Comparison of ENCODE assay signal across 30 cellular contexts in the genomic region with DNA sequence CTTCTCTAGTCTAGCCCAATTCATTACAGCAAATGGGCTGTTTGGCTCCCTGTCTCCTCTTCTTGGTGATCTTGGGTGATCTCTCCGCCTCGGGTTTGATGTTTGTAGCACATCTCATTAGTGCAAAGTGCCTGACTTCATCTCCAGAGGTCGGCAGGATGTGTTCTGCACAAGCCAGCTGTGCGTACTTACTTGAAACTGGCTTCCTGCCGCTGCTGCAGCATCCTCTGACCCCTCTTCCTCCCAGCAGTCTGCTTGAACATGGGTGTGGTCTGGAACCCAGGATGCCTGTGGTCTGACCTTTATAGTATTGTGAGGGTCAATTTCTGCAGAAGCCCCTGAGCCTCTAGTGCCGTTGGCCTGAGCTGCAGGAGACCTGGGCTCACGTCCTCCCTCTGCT.
A peak's percentile ranks its signal among the peaks of the same experiment; 100 is the strongest.
DNase-seq lines count a peak whose midpoint lies in the region; ATAC-seq, FAIRE-seq and TF ChIP-seq lines count a peak whose summit lies in the region.
"Had no signal": no experiment of that assay in that cellular context is flagged by ENCODE, and none has a peak within 500 bp of the region (broad histone marks: within the 10 kb centered on the region; RNA-seq: fewer than 3 reads in every experiment).

No MANE protein-coding gene starts in this region.

- no peak for TF ChIP-seq RAD21 in H1 (IDR thresholded peaks at IDR 0.05 in 1 of 2, conservative IDR thresholded peaks at IDR 0.05 in 1 of 2; ENCODE audit: low read depth in 2 of 2, low read length in 2 of 2)

- no peak overlapping the region for H2BK20ac ChIP-seq in H1 (ENCODE audit: low read length)

- H3K27ac Mint-ChIP-seq in activated CD4-positive, alpha-beta memory T cell treated with anti-CD3 and anti-CD28 coated beads, Interleukin-2, amount 10 ng/mL, durations not matched to agents 7 days and 5 days, result peak overlapping the region; percentile 42
- no peak overlapping the region for H3K27ac Mint-ChIP-seq in activated CD4-positive, alpha-beta memory T cell treated with anti-CD3 and anti-CD28 coated beads for 36 hours
- H3K27ac Mint-ChIP-seq: activated B cell treated with CpG ODN at 0.5 μM for 24 hours; activated naive CD8-positive, alpha-beta T cell had no signal

- H3K23ac ChIP-seq in H1 (ENCODE audit: insufficient read length), result no peak overlapping the region

- DNase-seq in activated CD4-positive, alpha-beta memory T cell treated with anti-CD3 and anti-CD28 coated beads, Interleukin-2, amount 10 ng/mL, durations not matched to agents 7 days and 5 days, result peak; percentile 56
- no peak for DNase-seq in activated CD4-positive, alpha-beta memory T cell treated with anti-CD3 and anti-CD28 coated beads for 36 hours
- peak; percentile 60 for DNase-seq in DMS53 (lab: John Stamatoyannopoulos, UW)
- peak; percentile 79 for DNase-seq in NCI-H748 (lab: John Stamatoyannopoulos, UW; ENCODE audit: unreplicated experiment)
- DNase-seq in H1 (ENCODE audit: low read depth in 1 of 2, low spot score in 2 of 2), result no peak
- DNase-seq in activated T-cell treated with anti-CD3 and anti-CD28 coated beads, Interleukin-2, amount 50 U/mL, for 48 hours, result no peak
- DNase-seq in left lobe of liver (ENCODE audit: low spot score), result no peak
- DNase-seq: activated B cell treated with CpG ODN at 0.5 μM for 24 hours; activated CD8-positive, alpha-beta memory T cell treated with anti-CD3 and anti-CD28 coated beads for 24 hours; activated T-cell treated with anti-CD3 and anti-CD28 coated beads, Interleukin-2, amount 50 U/mL, for 4 hours; central memory CD4-positive, alpha-beta T cell; dermis blood vessel endothelial cell; IMR-90; lower lobe of right lung; mucosa of descending colon; NCI-H1092 treated with DMSO at 0.1 percent for 48 hours; NCI-H2107; OCI-M1; pancreas; Right ventricle myocardium superior; spleen; stimulated activated CD4-positive, alpha-beta T cell treated with anti-CD3 and anti-CD28 coated beads, Interleukin-4, amount 100 ng/mL, for 1 hour; stimulated activated naive CD4-positive, alpha-beta T cell; thyroid gland had no signal

- no peak overlapping the region for H4K91ac ChIP-seq in H1 (replicated peaks; ENCODE audit: insufficient read length, low read length)

- no peak overlapping the region for H3K27ac ChIP-seq in H1 (ENCODE audit: low read depth, low read length)
- H3K27ac ChIP-seq: lower lobe of right lung, pancreas, right atrium auricular region, spleen, thyroid gland had no signal

- H2BK12ac ChIP-seq in H1 (ENCODE audit: low read depth, low read length), result no peak overlapping the region

- no peaks in the 10 kb centered on the region for H3K9me3 Mint-ChIP-seq in activated CD4-positive, alpha-beta memory T cell treated with anti-CD3 and anti-CD28 coated beads, Interleukin-2, amount 10 ng/mL, durations not matched to agents 7 days and 5 days
- no peaks in the 10 kb centered on the region for H3K9me3 Mint-ChIP-seq in activated CD4-positive, alpha-beta memory T cell treated with anti-CD3 and anti-CD28 coated beads for 36 hours
- H3K9me3 Mint-ChIP-seq: activated B cell treated with CpG ODN at 0.5 μM for 24 hours; activated T-cell treated with anti-CD3 and anti-CD28 coated beads, Interleukin-2, amount 50 U/mL, for 4 hours had no signal

- FAIRE-seq in H1 (lab: Jason Lieb, UNC), result no peak
- FAIRE-seq: astrocyte, endometrium, G401.6, keratinocyte, pancreas had no signal

- TF ChIP-seq POLR2A in H1 (IDR thresholded peaks at IDR 0.05; ENCODE audit: control extremely low read depth in 1 of 2, low read depth in 2 of 2, low read length in 2 of 2), result no peak

- POLR2A ChIA-PET in activated CD4-positive, alpha-beta memory T cell treated with anti-CD3 and anti-CD28 coated beads, Interleukin-2, amount 10 ng/mL, durations not matched to agents 7 days and 5 days (lab: Charles Lee), result interaction anchor here (0.8 kb wide), 1 partner anchor 10 kb away, joined by 4 read pairs; no protein-coding TSS in a partner anchor
- POLR2A ChIA-PET in activated CD4-positive, alpha-beta memory T cell treated with anti-CD3 and anti-CD28 coated beads for 36 hours (lab: Charles Lee), result no interaction called here
- POLR2A ChIA-PET in H1 (lab: Charles Lee; ENCODE audit: partially characterized antibody), result no interaction called here

- no peak overlapping the region for H3K9ac ChIP-seq in H1 (replicated peaks in 1 of 4; ENCODE audit: extremely low read depth in 1 of 4, low read depth in 3 of 4, low read length in 3 of 4)

- H3K4me1 Mint-ChIP-seq in activated CD4-positive, alpha-beta memory T cell treated with anti-CD3 and anti-CD28 coated beads, Interleukin-2, amount 10 ng/mL, durations not matched to agents 7 days and 5 days, result peaks cover 38% of the 10 kb centered on the region
- peaks cover 16% of the 10 kb centered on the region for H3K4me1 Mint-ChIP-seq in activated CD4-positive, alpha-beta memory T cell treated with anti-CD3 and anti-CD28 coated beads for 36 hours (ENCODE audit: low read depth)
- H3K4me1 Mint-ChIP-seq: activated B cell treated with CpG ODN at 0.5 μM for 24 hours had no signal

- H2BK5ac ChIP-seq in H1 (ENCODE audit: low read depth, low read length), result no peak overlapping the region

- no peak overlapping the region for H4K8ac ChIP-seq in H1 (ENCODE audit: extremely low read depth, insufficient read depth, low read length)

- H4K20me1 ChIP-seq in H1 (replicated peaks in 1 of 2; ENCODE audit: control insufficient read depth in 1 of 2, insufficient read depth in 2 of 2, low read length in 2 of 2), result peaks cover 0 to 9% of the 10 kb centered on the region in 2 experiments

- H3K27me3 Mint-ChIP-seq in activated CD4-positive, alpha-beta memory T cell treated with anti-CD3 and anti-CD28 coated beads, Interleukin-2, amount 10 ng/mL, durations not matched to agents 7 days and 5 days, result no peaks in the 10 kb centered on the region
- H3K27me3 Mint-ChIP-seq in activated CD4-positive, alpha-beta memory T cell treated with anti-CD3 and anti-CD28 coated beads for 36 hours, result no peaks in the 10 kb centered on the region
- H3K27me3 Mint-ChIP-seq: activated B cell treated with CpG ODN at 0.5 μM for 24 hours; activated naive CD8-positive, alpha-beta T cell had no signal

- peaks cover 3% of the 10 kb centered on the region for H3K36me3 Mint-ChIP-seq in activated CD4-positive, alpha-beta memory T cell treated with anti-CD3 and anti-CD28 coated beads, Interleukin-2, amount 10 ng/mL, durations not matched to agents 7 days and 5 days (ENCODE audit: low read depth)
- H3K36me3 Mint-ChIP-seq in activated CD4-positive, alpha-beta memory T cell treated with anti-CD3 and anti-CD28 coated beads for 36 hours, result peaks cover 21% of the 10 kb centered on the region

- no peaks in the 10 kb centered on the region for H3K9me3 ChIP-seq in H1 (ENCODE audit: insufficient read depth in 2 of 2, low read depth in 1 of 2, low read length in 1 of 2)
- H3K9me3 ChIP-seq: lower lobe of right lung, mucosa of descending colon, pancreas, right atrium auricular region, spleen, thyroid gland had no signal

- no peak for TF ChIP-seq EP300 in H1 (IDR thresholded peaks at IDR 0.05; ENCODE audit: borderline replicate concordance in 1 of 2, low read depth in 2 of 2, low read length in 2 of 2)

- H2BK15ac ChIP-seq in H1 (ENCODE audit: low read length), result peak overlapping the region; percentile 37; the same call in 1 of the 2 replicates

- no peak overlapping the region for H3K4me3 Mint-ChIP-seq in activated CD4-positive, alpha-beta memory T cell treated with anti-CD3 and anti-CD28 coated beads, Interleukin-2, amount 10 ng/mL, durations not matched to agents 7 days and 5 days
- no peak overlapping the region for H3K4me3 Mint-ChIP-seq in activated CD4-positive, alpha-beta memory T cell treated with anti-CD3 and anti-CD28 coated beads for 36 hours
- H3K4me3 Mint-ChIP-seq: activated B cell treated with CpG ODN at 0.5 μM for 24 hours; activated naive CD8-positive, alpha-beta T cell; activated T-cell treated with anti-CD3 and anti-CD28 coated beads, Interleukin-2, amount 50 U/mL, for 4 hours had no signal

- H3K56ac ChIP-seq in H1 (replicated peaks; ENCODE audit: insufficient read length, low read depth, low read length), result no peak overlapping the region

- intact Hi-C loops in activated CD4-positive, alpha-beta memory T cell treated with anti-CD3 and anti-CD28 coated beads for 36 hours (cut with micrococcal nuclease), result no loop called here

- no peak overlapping the region for H3K18ac ChIP-seq in H1 (ENCODE audit: extremely low read depth, low read length)

- no peaks in the 10 kb centered on the region; a peak in 1 of 7 replicates for H3K4me1 ChIP-seq in H1 (replicated peaks in 1 of 4; ENCODE audit: control insufficient read depth in 3 of 4, insufficient read depth in 4 of 4, low read length in 3 of 4)
- H3K4me1 ChIP-seq: lower lobe of right lung, pancreas, right atrium auricular region had no signal

- 89% methylated on average over 7 of the region's 7 CpGs; no CpG with 5 or more reads in 1 of the 2 experiments for WGBS in H1 (ENCODE audit: extremely low coverage in 1 of 2, insufficient coverage in 1 of 2, insufficient read length in 1 of 2, insufficient replicate concordance in 2 of 2, low coverage in 1 of 2, low lambda C conversion rate in 2 of 2, missing lambda C conversion rate in 1 of 2), 2 experiments

- H3K23me2 ChIP-seq in H1 (ENCODE audit: low read depth, low read length), result no peaks in the 10 kb centered on the region; the same call in 1 of the 2 replicates

- no peak overlapping the region for H2BK120ac ChIP-seq in H1 (replicated peaks; ENCODE audit: low read depth, low read length)

- no peak for ATAC-seq in left lobe of liver
- ATAC-seq: activated T-cell treated with anti-CD3 and anti-CD28 coated beads, Interleukin-2, amount 50 U/mL, for 4 hours; lower lobe of right lung; mucosa of descending colon; pancreas had no signal

- H2AK5ac ChIP-seq in H1 (ENCODE audit: low read depth, low read length), result no peak overlapping the region

- no peaks in the 10 kb centered on the region for H3K36me3 ChIP-seq in H1 (ENCODE audit: control insufficient read depth in 2 of 4, insufficient read depth in 4 of 4, low read length in 3 of 4)
- H3K36me3 ChIP-seq: pancreas, right atrium auricular region, thyroid gland had no signal

- H3K79me1 ChIP-seq in H1 (ENCODE audit: low read depth, low read length), result no peaks in the 10 kb centered on the region

- no peak overlapping the region for H3K14ac ChIP-seq in H1 (ENCODE audit: insufficient read length)

- no peak for TF ChIP-seq CTCF in H1 (IDR thresholded peaks at IDR 0.05; ENCODE audit: control extremely low read depth in 1 of 3, insufficient read depth in 1 of 3, low read depth in 1 of 3, low read length in 3 of 3)

- H3K27me3 ChIP-seq in H1 (replicated peaks in 1 of 4; ENCODE audit: control insufficient read depth in 3 of 4, extremely low read depth in 1 of 4, insufficient read depth in 3 of 4, low read length in 3 of 4), result no peaks in the 10 kb centered on the region
- H3K27me3 ChIP-seq: pancreas, right atrium auricular region, spleen, thyroid gland had no signal

- H3K4ac ChIP-seq in H1 (replicated peaks; ENCODE audit: insufficient read length, low read depth, low read length), result no peak overlapping the region

- no peak overlapping the region for H3K4me2 ChIP-seq in H1 (ENCODE audit: insufficient read depth in 1 of 2, low read depth in 2 of 2, low read length in 2 of 2)

- no peak overlapping the region for H4K5ac ChIP-seq in H1 (ENCODE audit: insufficient read length, low read depth, low read length)

- no peak overlapping the region for H3K4me3 ChIP-seq in H1 (ENCODE audit: extremely low read depth in 1 of 4, insufficient read depth in 2 of 4, low read depth in 3 of 4, low read length in 4 of 4)
- H3K4me3 ChIP-seq: lower lobe of right lung, mucosa of descending colon, pancreas, right atrium auricular region, spleen, thyroid gland had no signal

- no peaks in the 10 kb centered on the region for H3K79me2 ChIP-seq in H1 (ENCODE audit: control insufficient read depth in 1 of 2, insufficient read depth in 2 of 2, low read length in 2 of 2)

- CTCF ChIA-PET in activated CD4-positive, alpha-beta memory T cell treated with anti-CD3 and anti-CD28 coated beads, Interleukin-2, amount 10 ng/mL, durations not matched to agents 7 days and 5 days (lab: Charles Lee), result interaction anchor here (0.9 to 2.0 kb wide), 2 partner anchors 158 to 165 kb away, joined by 3 to 6 read pairs; no protein-coding TSS in a partner anchor
- CTCF ChIA-PET in activated CD4-positive, alpha-beta memory T cell treated with anti-CD3 and anti-CD28 coated beads for 36 hours (lab: Charles Lee), result no interaction called here
- CTCF ChIA-PET in H1 (lab: Charles Lee; ENCODE audit: partially characterized antibody), result interaction anchor here (1.3 to 4.2 kb wide), 5 partner anchors 16 to 158 kb away, joined by 5 to 13 read pairs (median 5); no protein-coding TSS in a partner anchor

- no peak overlapping the region for H2AFZ ChIP-seq in H1 (ENCODE audit: low read length)

Comparison
In these comparisons a context has a peak if more than half of its experiments do, and no peak if none do; other contexts are left out.
1. DNase-seq: peak in activated CD4-positive, alpha-beta memory T cell treated with anti-CD3 and anti-CD28 coated beads, Interleukin-2, amount 10 ng/mL, durations not matched to agents 7 days and 5 days (single experiment), DMS53 (single experiment) and NCI-H748 (single experiment); none in activated CD4-positive, alpha-beta memory T cell treated with anti-CD3 and anti-CD28 coated beads for 36 hours (single experiment), H1 (0 of 2), activated T-cell treated with anti-CD3 and anti-CD28 coated beads, Interleukin-2, amount 50 U/mL, for 48 hours (0 of 2) and left lobe of liver (single experiment).